ENCODE assay signal across 23 cellular contexts in the genomic region with DNA sequence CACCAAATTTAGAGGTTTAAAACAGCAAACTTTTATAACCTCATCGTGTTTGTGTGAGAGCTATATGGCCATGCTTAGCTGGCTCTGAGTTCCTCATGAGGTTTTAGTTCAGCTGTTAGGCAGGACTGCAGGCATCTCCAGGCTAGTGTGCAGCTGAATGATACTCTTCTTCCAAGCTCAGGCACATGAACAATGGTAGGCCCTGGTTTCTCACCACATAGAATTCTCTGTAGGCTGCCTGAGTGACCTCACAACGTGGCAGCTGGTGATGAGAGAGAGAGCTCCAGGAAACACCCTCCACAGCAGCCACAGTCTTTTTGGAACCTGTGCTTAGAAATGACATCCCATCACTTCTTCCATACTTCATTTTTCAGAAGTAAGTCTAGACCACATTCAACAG.
DNase-seq lines count a peak whose midpoint lies in the region; ATAC-seq and TF ChIP-seq lines count a peak whose summit lies in the region.
"Had no signal": no experiment of that assay in that cellular context is flagged by ENCODE, and none has a peak within 500 bp of the region (broad histone marks: within the 10 kb centered on the region; RNA-seq: fewer than 3 reads in every experiment).

No MANE protein-coding gene starts in this region.

- no peak for TF ChIP-seq CTCF in smooth muscle cell (IDR thresholded peaks at IDR 0.05; ENCODE audit: borderline replicate concordance, insufficient read depth, poor library complexity, severe bottlenecking)

- WGBS in mesenchymal stem cell = 88% methylated on average over 2 of the region's 2 CpGs
- WGBS in neuronal stem cell (ENCODE audit: extremely low coverage in 2 of 2, insufficient read length in 2 of 2, insufficient replicate concordance in 1 of 2), 2 donors = no CpG with 5 or more reads among the region's 2 CpGs
- WGBS in smooth muscle cell (ENCODE audit: low lambda C conversion rate) = 79% methylated on average over 2 of the region's 2 CpGs

- no peaks in the 10 kb centered on the region for H3K4me1 ChIP-seq in mesenchymal stem cell (ENCODE audit: control insufficient read depth, insufficient read depth, low read depth, low read length)
- H3K4me1 ChIP-seq in neuronal stem cell (ENCODE audit: control insufficient read depth in 2 of 2, insufficient read depth in 1 of 2, low read depth in 1 of 2, low read length in 2 of 2) = peaks cover 0 to 2% of the 10 kb centered on the region in 2 donors
- H3K4me1 ChIP-seq in smooth muscle cell (ENCODE audit: low read depth) = peaks cover under 1% of the 10 kb centered on the region
- H3K4me1 ChIP-seq: BLaER1, HAP-1 had no signal

- H2BK5ac ChIP-seq in mesenchymal stem cell (ENCODE audit: low read depth, low read length, poor library complexity, severe bottlenecking) (no peak overlapping the region), neuronal stem cell (ENCODE audit: low read length) (no peak overlapping the region)

- H3K4me3 ChIP-seq in mesenchymal stem cell (ENCODE audit: insufficient read depth in 1 of 2, low read depth in 1 of 2, low read length in 2 of 2) = no peak overlapping the region
- no peak overlapping the region for H3K4me3 ChIP-seq in neuronal stem cell (ENCODE audit: low read length in 2 of 2)
- no peak overlapping the region for H3K4me3 ChIP-seq in smooth muscle cell
- H3K4me3 ChIP-seq: BLaER1, GM23338, HAP-1, PC-9 had no signal

- H3K79me2 ChIP-seq in smooth muscle cell (ENCODE audit: low read depth) = no peaks in the 10 kb centered on the region

- H3K36me3 ChIP-seq in mesenchymal stem cell (ENCODE audit: control insufficient read depth in 1 of 2, insufficient read depth in 2 of 2, low read depth in 1 of 2, low read length in 2 of 2) = no peaks in the 10 kb centered on the region
- H3K36me3 ChIP-seq in neuronal stem cell (replicated peaks in 1 of 2; ENCODE audit: control insufficient read depth in 2 of 2, insufficient read depth in 2 of 2, low read length in 2 of 2) = no peaks in the 10 kb centered on the region
- no peaks in the 10 kb centered on the region for H3K36me3 ChIP-seq in smooth muscle cell (ENCODE audit: low read depth)
- H3K36me3 ChIP-seq: BLaER1, HAP-1 had no signal

- no peaks in the 10 kb centered on the region for H3F3A ChIP-seq in smooth muscle cell (ENCODE audit: low read depth)

- H3K4me2 ChIP-seq in mesenchymal stem cell (ENCODE audit: low read length, poor library complexity, severe bottlenecking) (no peak overlapping the region), neuronal stem cell (ENCODE audit: insufficient read depth, low read length, poor library complexity, severe bottlenecking) (no peak overlapping the region), smooth muscle cell (no peak overlapping the region)
- H3K4me2 ChIP-seq: BLaER1, GM23338, PC-9 had no signal

- H2AK5ac ChIP-seq in mesenchymal stem cell (ENCODE audit: low read length, severe bottlenecking) (no peak overlapping the region), neuronal stem cell (ENCODE audit: low read depth, low read length) (no peak overlapping the region)

- no peak overlapping the region for H3K4me3 Mint-ChIP-seq in activated naive CD8-positive, alpha-beta T cell treated with anti-CD3 and anti-CD28 coated beads for 36 hours
- H3K4me3 Mint-ChIP-seq: CD4-positive, CD25-positive, alpha-beta regulatory T cell; GM23338 had no signal

- no peaks in the 10 kb centered on the region for H3K79me1 ChIP-seq in mesenchymal stem cell (replicated peaks; ENCODE audit: low read length, poor library complexity, severe bottlenecking)
- no peaks in the 10 kb centered on the region for H3K79me1 ChIP-seq in neuronal stem cell (ENCODE audit: low read depth, low read length)

- H3K4ac ChIP-seq in mesenchymal stem cell (ENCODE audit: low read depth in 1 of 2, low read length in 2 of 2) = no peak overlapping the region
- H3K4ac ChIP-seq in neuronal stem cell (ENCODE audit: low read length) = no peak overlapping the region

- H2BK12ac ChIP-seq in mesenchymal stem cell (ENCODE audit: low read length in 2 of 2) (no peak overlapping the region), neuronal stem cell (ENCODE audit: low read length) (no peak overlapping the region)

- no peaks in the 10 kb centered on the region for H3K27me3 Mint-ChIP-seq in activated naive CD8-positive, alpha-beta T cell treated with anti-CD3 and anti-CD28 coated beads for 36 hours
- H3K27me3 Mint-ChIP-seq: CD4-positive, CD25-positive, alpha-beta regulatory T cell had no signal

- H3K27ac ChIP-seq in mesenchymal stem cell (ENCODE audit: low read length, poor library complexity, severe bottlenecking) (no peak overlapping the region), neuronal stem cell (replicated peaks; ENCODE audit: low read length) (no peak overlapping the region), smooth muscle cell (ENCODE audit: low read depth) (no peak overlapping the region), caudate nucleus (ENCODE audit: low read depth, low read length) (no peak overlapping the region)
- H3K27ac ChIP-seq: BLaER1, PC-9 had no signal

- no peak overlapping the region for H2AFZ ChIP-seq in mesenchymal stem cell (ENCODE audit: low read depth, low read length)
- H2AFZ ChIP-seq in neuronal stem cell (ENCODE audit: low read length) = peak overlapping the region; percentile 57
- no peak overlapping the region for H2AFZ ChIP-seq in smooth muscle cell (ENCODE audit: low read depth)
- H2AFZ ChIP-seq: PC-9 had no signal

- H3K18ac ChIP-seq in mesenchymal stem cell (ENCODE audit: low read depth in 1 of 2, low read length in 2 of 2) (no peak overlapping the region), neuronal stem cell (ENCODE audit: low read length) (no peak overlapping the region)

- H3K4me1 Mint-ChIP-seq in activated naive CD8-positive, alpha-beta T cell treated with anti-CD3 and anti-CD28 coated beads for 36 hours = no peaks in the 10 kb centered on the region
- H3K4me1 Mint-ChIP-seq: CD4-positive, CD25-positive, alpha-beta regulatory T cell; GM23338 had no signal

- no peak overlapping the region for H4K91ac ChIP-seq in mesenchymal stem cell (ENCODE audit: low read length)
- H4K91ac ChIP-seq in neuronal stem cell (ENCODE audit: low read depth, low read length, poor library complexity) = no peak overlapping the region

- no peaks in the 10 kb centered on the region for H3K36me3 Mint-ChIP-seq in activated naive CD8-positive, alpha-beta T cell treated with anti-CD3 and anti-CD28 coated beads for 36 hours
- H3K36me3 Mint-ChIP-seq: CD4-positive, CD25-positive, alpha-beta regulatory T cell had no signal

- no peak for ATAC-seq in HG02973 (IDR thresholded peaks at IDR 0.05; ENCODE audit: unreplicated experiment)
- ATAC-seq: GM23338, Right ventricle myocardium inferior had no signal

- H3K27ac Mint-ChIP-seq in activated naive CD8-positive, alpha-beta T cell treated with anti-CD3 and anti-CD28 coated beads for 36 hours = no peak overlapping the region
- H3K27ac Mint-ChIP-seq: CD4-positive, CD25-positive, alpha-beta regulatory T cell; GM23338 had no signal

- H2BK15ac ChIP-seq in mesenchymal stem cell (ENCODE audit: low read depth, poor library complexity, severe bottlenecking) (no peak overlapping the region), neuronal stem cell (ENCODE audit: low read length) (no peak overlapping the region)

- DNase-seq in NCI-H69 (lab: John Stamatoyannopoulos, UW) = peak; percentile 43
- peak; percentile 8 for DNase-seq in UCSD-AML1 (lab: John Stamatoyannopoulos, UW; ENCODE audit: unreplicated experiment)
- no peak for DNase-seq in mesenchymal stem cell
- DNase-seq in neuronal stem cell (ENCODE audit: low spot score) = no peak
- DNase-seq in activated naive CD8-positive, alpha-beta T cell treated with anti-CD3 and anti-CD28 coated beads for 36 hours = no peak
- DNase-seq in smooth muscle cell (lab: John Stamatoyannopoulos, UW; ENCODE audit: unreplicated experiment) = no peak
- DNase-seq in caudate nucleus (lab: John Stamatoyannopoulos, UW) = no peak
- DNase-seq: CD4-positive, CD25-positive, alpha-beta regulatory T cell; Karpas-422; MV-4-11; NCI-H1105; NCI-H1436 treated with DMSO at 0.1 percent for 48 hours; NCI-H1930; NCI-H2107; NCI-H524; NCI-H774; NK-92 treated with Interleukin-12 subunit alpha and Interleukin-12 subunit beta, amount 100 ng/mL, for 24 hours; PC-9 had no signal

- H3K9me3 ChIP-seq in mesenchymal stem cell (ENCODE audit: control insufficient read depth, low read length) = no peaks in the 10 kb centered on the region
- H3K9me3 ChIP-seq in neuronal stem cell (replicated peaks in 1 of 2; ENCODE audit: control insufficient read depth in 2 of 2, insufficient read depth in 1 of 2, low read depth in 1 of 2, low read length in 2 of 2) = no peaks in the 10 kb centered on the region
- no peaks in the 10 kb centered on the region for H3K9me3 ChIP-seq in smooth muscle cell (replicated peaks; ENCODE audit: low read depth)
- H3K9me3 ChIP-seq: BLaER1, HAP-1 had no signal

- H4K8ac ChIP-seq in mesenchymal stem cell (ENCODE audit: low read length) (peak overlapping the region; percentile 28), neuronal stem cell (ENCODE audit: low read depth, low read length) (no peak overlapping the region)

- no peak overlapping the region for H3K14ac ChIP-seq in mesenchymal stem cell (ENCODE audit: low read length in 2 of 2)
- H3K14ac ChIP-seq in neuronal stem cell (ENCODE audit: low read length) = no peak overlapping the region

- H3K9ac ChIP-seq in mesenchymal stem cell (ENCODE audit: low read length) (no peak overlapping the region), neuronal stem cell (ENCODE audit: low read depth, low read length, poor library complexity) (no peak overlapping the region), smooth muscle cell (ENCODE audit: low read depth) (no peak overlapping the region)
- H3K9ac ChIP-seq: BLaER1 had no signal

- H3K23ac ChIP-seq in mesenchymal stem cell (ENCODE audit: low read length in 2 of 2) = no peak overlapping the region
- H3K23ac ChIP-seq in neuronal stem cell (ENCODE audit: low read depth, low read length, poor library complexity) = no peak overlapping the region

- H3K27me3 ChIP-seq in mesenchymal stem cell (ENCODE audit: control insufficient read depth in 1 of 2, insufficient read depth in 1 of 2, low read length in 2 of 2) (no peaks in the 10 kb centered on the region), neuronal stem cell (ENCODE audit: control insufficient read depth in 3 of 3, insufficient read depth in 3 of 3, low read depth in 1 of 3, low read length in 3 of 3) (no peaks in the 10 kb centered on the region), smooth muscle cell (ENCODE audit: low read depth) (no peaks in the 10 kb centered on the region)
- H3K27me3 ChIP-seq: BLaER1 had no signal

- H3K9me3 Mint-ChIP-seq in activated naive CD8-positive, alpha-beta T cell treated with anti-CD3 and anti-CD28 coated beads for 36 hours = no peaks in the 10 kb centered on the region
- H3K9me3 Mint-ChIP-seq: GM23338 had no signal

- H2BK120ac ChIP-seq in mesenchymal stem cell (ENCODE audit: low read depth, low read length) (no peak overlapping the region), neuronal stem cell (ENCODE audit: low read depth, low read length) (no peak overlapping the region)

- no peaks in the 10 kb centered on the region for H4K20me1 ChIP-seq in smooth muscle cell (ENCODE audit: low read depth)
- H4K20me1 ChIP-seq: BLaER1 had no signal

Comparison
In these comparisons a context has a peak if more than half of its experiments do, and no peak if none do; other contexts are left out.
1. DNase-seq: peak in NCI-H69 (single experiment) and UCSD-AML1 (single experiment); none in mesenchymal stem cell (single experiment), neuronal stem cell (single experiment), activated naive CD8-positive, alpha-beta T cell treated with anti-CD3 and anti-CD28 coated beads for 36 hours (single experiment), smooth muscle cell (single experiment) and caudate nucleus (0 of 61).